In the genomic region with DNA sequence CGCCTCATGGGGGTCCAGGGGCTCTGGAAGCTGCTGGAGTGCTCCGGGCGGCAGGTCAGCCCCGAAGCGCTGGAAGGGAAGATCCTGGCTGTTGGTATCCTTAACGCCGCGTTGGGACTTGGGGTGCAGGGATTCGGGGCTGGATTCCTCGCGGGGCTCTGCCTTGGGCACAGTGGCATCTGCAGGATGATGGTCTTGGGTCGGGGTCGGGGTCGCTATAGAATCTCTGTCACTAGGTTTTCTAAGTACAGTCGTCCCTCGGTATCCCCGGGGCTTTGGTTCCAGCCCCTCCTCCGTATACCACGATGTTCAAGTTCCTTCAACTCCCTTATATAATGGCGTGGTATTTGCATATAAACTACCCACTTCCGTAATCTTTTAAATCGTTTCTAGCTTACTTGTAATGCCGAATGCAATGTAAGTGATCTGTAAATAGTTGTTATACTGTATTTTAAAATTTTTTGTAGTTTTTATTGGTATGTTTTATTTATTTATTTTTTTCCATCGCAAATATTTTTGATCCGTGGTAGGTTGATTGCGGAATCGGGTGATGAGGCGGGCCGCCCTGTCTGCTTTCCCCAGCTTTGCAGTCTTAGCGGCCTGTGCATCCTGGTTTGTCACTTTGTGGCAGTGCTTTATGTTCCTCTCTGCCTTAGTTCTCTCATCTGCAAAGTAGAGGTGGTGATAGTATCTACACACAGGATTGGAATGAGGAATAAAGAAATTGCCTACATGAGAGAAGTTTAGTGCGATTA, we compare ENCODE assay signal across 1 cellular context.
TF ChIP-seq lines count a peak whose summit lies in the region.

No MANE protein-coding gene starts in this region.

TF ChIP-seq in GM12878, 131 proteins besides CTCF, POLR2A, EP300 and RAD21:
- TF ChIP-seq MYB (IDR thresholded peaks at IDR 0.05; ENCODE audit: borderline replicate concordance, low read depth, low read length) = no peak
- TF ChIP-seq ZBTB40 (IDR thresholded peaks at IDR 0.05; ENCODE audit: borderline replicate concordance) = peak; percentile 25; the same call in 1 of the 2 replicates
- TF ChIP-seq NKRF (conservative IDR thresholded peaks at IDR 0.05) = 0 out of 2 replicates have a peak, but pooled peaks have one; percentile 3
- TF ChIP-seq, protein P1, sequence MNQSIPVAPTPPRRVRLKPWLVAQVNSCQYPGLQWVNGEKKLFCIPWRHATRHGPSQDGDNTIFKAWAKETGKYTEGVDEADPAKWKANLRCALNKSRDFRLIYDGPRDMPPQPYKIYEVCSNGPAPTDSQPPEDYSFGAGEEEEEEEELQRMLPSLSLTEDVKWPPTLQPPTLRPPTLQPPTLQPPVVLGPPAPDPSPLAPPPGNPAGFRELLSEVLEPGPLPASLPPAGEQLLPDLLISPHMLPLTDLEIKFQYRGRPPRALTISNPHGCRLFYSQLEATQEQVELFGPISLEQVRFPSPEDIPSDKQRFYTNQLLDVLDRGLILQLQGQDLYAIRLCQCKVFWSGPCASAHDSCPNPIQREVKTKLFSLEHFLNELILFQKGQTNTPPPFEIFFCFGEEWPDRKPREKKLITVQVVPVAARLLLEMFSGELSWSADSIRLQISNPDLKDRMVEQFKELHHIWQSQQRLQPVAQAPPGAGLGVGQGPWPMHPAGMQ (IDR thresholded peaks at IDR 0.05; ENCODE audit: borderline replicate concordance) = no peak
- TF ChIP-seq DPF2 (IDR thresholded peaks at IDR 0.05) = no peak
- TF ChIP-seq MAX (IDR thresholded peaks at IDR 0.05; ENCODE audit: low read depth, low read length) = peak; percentile 31; the same call in 1 of the 2 replicates
- peak; percentile 63; the same call in 1 of the 2 replicates for TF ChIP-seq POLR2AphosphoS2 (IDR thresholded peaks at IDR 0.05; ENCODE audit: low read depth, low read length)
- TF ChIP-seq RELB (IDR thresholded peaks at IDR 0.05; ENCODE audit: low read depth) = no peak
- peak; percentile 95; the same call in 2 of the 3 replicates for TF ChIP-seq POU2F2 (IDR thresholded peaks at IDR 0.05; ENCODE audit: borderline replicate concordance, low read depth, low read length)
- TF ChIP-seq SPI1 (IDR thresholded peaks at IDR 0.05; ENCODE audit: borderline replicate concordance, insufficient read depth, low read depth, low read length) = peak; percentile 86
- peak; percentile 35; the same call in 1 of the 2 replicates for TF ChIP-seq YY1 (IDR thresholded peaks at IDR 0.05; ENCODE audit: low read depth, low read length)
- TF ChIP-seq RUNX3 (IDR thresholded peaks at IDR 0.05; ENCODE audit: low read length) = peak; percentile 70
- TF ChIP-seq POLR2AphosphoS5 (IDR thresholded peaks at IDR 0.05; ENCODE audit: low read length) = peak; percentile 72
- 0 out of 2 replicates have a peak, but pooled peaks have one; percentile 38 for TF ChIP-seq SIN3A (IDR thresholded peaks at IDR 0.05; ENCODE audit: low read depth, low read length)
